8 cellular contexts compared by ENCODE assay signal in genomic region chr5:26143259-26143658, GRCh38.
"Had no signal": no experiment of that assay in that cellular context is flagged by ENCODE, and none has a peak within 500 bp of the region (broad histone marks: within the 10 kb centered on the region; RNA-seq: fewer than 3 reads in every experiment).

No MANE protein-coding gene starts in this region.

- DNase-seq: GDM1, GF-D8 had no signal

- H3K4me3 ChIP-seq: GM12878 had no signal

- ATAC-seq: GM12878 had no signal

- FAIRE-seq: G401.6, GM12878, GM12891, GM12892, GM18507, GM19239 had no signal
